9 cellular contexts compared by ENCODE assay signal in the genomic region with DNA sequence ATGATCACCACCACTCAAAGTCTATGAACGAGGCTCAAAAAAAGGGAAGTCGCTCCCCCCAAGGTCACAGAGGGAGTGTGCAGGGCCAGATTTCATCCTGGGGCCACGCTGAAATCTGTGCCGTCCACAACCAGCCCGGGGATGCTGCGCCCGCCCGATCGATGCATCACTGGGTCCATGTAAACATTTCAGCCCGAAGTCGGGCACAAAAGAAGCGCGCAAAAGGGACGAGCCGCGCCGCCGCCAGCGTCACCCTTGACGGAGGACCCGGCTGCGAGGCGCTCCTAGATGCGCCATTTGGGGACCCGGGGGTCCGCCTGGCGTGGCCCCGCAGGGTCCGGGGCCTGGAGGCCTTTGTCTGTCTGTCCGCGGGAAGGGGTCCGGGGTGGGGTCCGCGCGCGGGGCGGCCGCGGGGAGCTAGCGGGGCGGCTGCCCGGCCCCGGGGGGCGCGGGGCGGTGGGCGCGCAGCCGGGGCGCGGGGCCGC. TPM values are rescaled to one million over a fixed set of nuclear protein-coding genes. Genes with fewer than 3 reads are reported as not detected.
DNase-seq lines count a peak whose midpoint lies in the region; ATAC-seq, FAIRE-seq and TF ChIP-seq lines count a peak whose summit lies in the region.
"Had no signal": no experiment of that assay in that cellular context is flagged by ENCODE, and none has a peak within 500 bp of the region (broad histone marks: within the 10 kb centered on the region; RNA-seq: fewer than 3 reads in every experiment).

No MANE protein-coding gene starts in this region.

- no peak for TF ChIP-seq CTCF in HepG2 (CRISPR knock-in tag; IDR thresholded peaks at IDR 0.05)

- BruUV-seq in HepG2 (replicated peaks; lab: Mats Ljungman, UMichigan), result no TSS peak

- H3K36me3 ChIP-seq in ES-I3 (ENCODE audit: insufficient read depth, low read length) (peaks cover 9% of the 10 kb centered on the region; the same call in 1 of the 2 replicates), HUES6 (ENCODE audit: control insufficient read depth, insufficient read depth, low read length) (peaks cover 28% of the 10 kb centered on the region), HepG2 (replicated peaks in 1 of 2; ENCODE audit: control insufficient read depth in 1 of 2, insufficient read depth in 2 of 2, low read length in 2 of 2) (peaks cover 0 to 13% of the 10 kb centered on the region in 2 experiments; a peak in 3 of 5 replicates)

- H3K79me2 ChIP-seq in HepG2 (ENCODE audit: insufficient read depth, low read length), result peaks cover 22% of the 10 kb centered on the region

- H3K27me3 ChIP-seq in HUES6 (ENCODE audit: control insufficient read depth, insufficient read depth, low read length) (peaks cover 7% of the 10 kb centered on the region), HepG2 (ENCODE audit: control insufficient read depth in 1 of 2, insufficient read depth in 2 of 2, low read length in 2 of 2) (no peaks in the 10 kb centered on the region; a peak in 1 of 5 replicates)

- peak; percentile 49 for ATAC-seq in GM21528 (IDR thresholded peaks at IDR 0.05; ENCODE audit: low FRiP score, unreplicated experiment)
- ATAC-seq in HepG2, result peak; percentile 71

- DNase-seq in activated CD4-positive, CD25-positive, alpha-beta regulatory T cell (lab: John Stamatoyannopoulos, UW), result peak; percentile 14 to 22 (median 18)
- DNase-seq in HepG2 (ENCODE audit: low spot score) (peak; percentile 24), GM12892 (ENCODE audit: insufficient read length) (no peak)
- peak; percentile 26 for DNase-seq in stimulated activated CD4-positive, alpha-beta T cell treated with anti-CD3 and anti-CD28 coated beads, Interleukin-4, amount 100 ng/mL, for 24 hours

- intact Hi-C loops in HepG2 (cut with micrococcal nuclease; ENCODE audit: unreplicated experiment), result no loop called here

- H4K20me1 ChIP-seq in HepG2 (ENCODE audit: insufficient read depth, low read length), result peaks cover 7% of the 10 kb centered on the region

- 0% methylated on average over 1 of the region's 52 CpGs for WGBS in HepG2 (ENCODE audit: low lambda C conversion rate)

- CTCF ChIA-PET in HepG2 (lab: Yijun Ruan, JAX; ENCODE audit: low intra/inter-chr PET ratio, low total read pairs), result no interaction called here

- peak overlapping the region; percentile 77 for H3K9ac ChIP-seq in ES-I3 (ENCODE audit: low read depth, low read length)
- peak overlapping the region; percentile 97 for H3K9ac ChIP-seq in HUES6 (ENCODE audit: low read length)
- peak overlapping the region; percentile 87 for H3K9ac ChIP-seq in HepG2 (ENCODE audit: insufficient read depth, low read depth, low read length)

- POLR2A ChIA-PET in HepG2 (lab: Yijun Ruan, JAX), result no interaction called here

- in situ Hi-C loops in HepG2 (cut with HindIII; ENCODE audit: extremely low pct_ligation_motif_present, low pct_unique_long_range_greater_than_20kb), result no loop called here

- H3K27ac ChIP-seq in HUES6 (ENCODE audit: low read depth, low read length) (no peak overlapping the region), cingulate gyrus (ENCODE audit: low read depth, low read length) (peak overlapping the region; percentile 87), HepG2 (ENCODE audit: extremely low read length, insufficient read depth, low read length) (peak overlapping the region; percentile 70)

- no peak for TF ChIP-seq POLR2A in HepG2 (IDR thresholded peaks at IDR 0.05; ENCODE audit: insufficient read depth in 1 of 2, low read depth in 2 of 2, low read length in 2 of 2)
- no peak for TF ChIP-seq POLR2A in GM12892 (IDR thresholded peaks at IDR 0.05; ENCODE audit: low read depth, low read length)

- H2AFZ ChIP-seq in HepG2 (ENCODE audit: low read length), result no peak overlapping the region

- FAIRE-seq in HepG2 (lab: Jason Lieb, UNC) (no peak), GM12892 (lab: Jason Lieb, UNC) (no peak)
- FAIRE-seq: frontal cortex had no signal

- TF ChIP-seq EP300 in HepG2 (IDR thresholded peaks at IDR 0.05; ENCODE audit: low read depth in 2 of 2, low read length in 2 of 2) (no peak), HepG2 (CRISPR knock-in tag; IDR thresholded peaks at IDR 0.05; ENCODE audit: borderline replicate concordance) (no peak)

- H3K4me1 ChIP-seq in ES-I3 (ENCODE audit: insufficient read depth, low read length) (peaks cover 10% of the 10 kb centered on the region; the same call in 1 of the 2 replicates), HUES6 (ENCODE audit: control insufficient read depth, insufficient read depth, low read length) (peaks cover 7% of the 10 kb centered on the region; the same call in 1 of the 2 replicates), HepG2 (ENCODE audit: insufficient read depth, low read length) (peaks cover 36% of the 10 kb centered on the region)

- peaks cover 2% of the 10 kb centered on the region; the same call in 1 of the 2 replicates for H3K9me3 ChIP-seq in ES-I3 (ENCODE audit: control insufficient read depth, insufficient read depth, low read length)
- 0 out of 2 replicates have a peak, but pooled peaks cover 3% of the 10 kb centered on the region for H3K9me3 ChIP-seq in HUES6 (ENCODE audit: control insufficient read depth, insufficient read depth, low read depth, low read length)
- no peaks in the 10 kb centered on the region for H3K9me3 ChIP-seq in HepG2 (ENCODE audit: low read length)

- H3K4me3 ChIP-seq in HUES6 (ENCODE audit: low read depth, low read length) (peak overlapping the region; percentile 100), HepG2 (replicated peaks in 1 of 3; ENCODE audit: insufficient read depth in 1 of 3, low read depth in 2 of 3, low read length in 3 of 3) (peak overlapping the region; percentile 82 to 100 (median 92))

- no peak for TF ChIP-seq RAD21 in HepG2 (CRISPR knock-in tag; IDR thresholded peaks at IDR 0.05)

- peak overlapping the region; percentile 96 for H3K4me2 ChIP-seq in HepG2 (ENCODE audit: low read depth, low read length)

TF ChIP-seq in HepG2, 621 proteins besides CTCF, POLR2A, EP300 and RAD21 (continues in another document):
- no peak for TF ChIP-seq ZNF30 (CRISPR knock-in tag; IDR thresholded peaks at IDR 0.05)
- TF ChIP-seq ZNF235 (CRISPR knock-in tag; IDR thresholded peaks at IDR 0.05; ENCODE audit: borderline replicate concordance), result no peak
- TF ChIP-seq, protein P1, sequence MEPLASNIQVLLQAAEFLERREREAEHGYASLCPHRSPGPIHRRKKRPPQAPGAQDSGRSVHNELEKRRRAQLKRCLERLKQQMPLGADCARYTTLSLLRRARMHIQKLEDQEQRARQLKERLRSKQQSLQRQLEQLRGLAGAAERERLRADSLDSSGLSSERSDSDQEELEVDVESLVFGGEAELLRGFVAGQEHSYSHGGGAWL (CRISPR knock-in tag; IDR thresholded peaks at IDR 0.05), result no peak
- no peak for TF ChIP-seq MEIS1 (CRISPR knock-in tag; IDR thresholded peaks at IDR 0.05; ENCODE audit: borderline replicate concordance)
- no peak for TF ChIP-seq ZFX (CRISPR knock-in tag; IDR thresholded peaks at IDR 0.05; ENCODE audit: low read depth)
- TF ChIP-seq FOXK1 (CRISPR knock-in tag; IDR thresholded peaks at IDR 0.05; ENCODE audit: borderline replicate concordance, low read depth), result peak; percentile 39; the same call in 1 of the 2 replicates
- TF ChIP-seq NONO (IDR thresholded peaks at IDR 0.05), result no peak
- no peak for TF ChIP-seq NONO (CRISPR knock-in tag; conservative IDR thresholded peaks at IDR 0.05)
- TF ChIP-seq MBD4 (IDR thresholded peaks at IDR 0.05; ENCODE audit: borderline replicate concordance, low read length), result no peak
- no peak for TF ChIP-seq U2AF1 (optimal IDR thresholded peaks at IDR 0.05; ENCODE audit: low read depth, low read length)
- TF ChIP-seq HMG20B (CRISPR knock-in tag; conservative IDR thresholded peaks at IDR 0.05), result peak; percentile 95
- no peak for TF ChIP-seq MAFG (CRISPR knock-in tag; IDR thresholded peaks at IDR 0.05)
- TF ChIP-seq ZFYVE20 (CRISPR knock-in tag; IDR thresholded peaks at IDR 0.05; ENCODE audit: borderline replicate concordance, low read depth), result 0 out of 2 replicates have a peak, but pooled peaks have one; percentile 54
- TF ChIP-seq ZFP37 (CRISPR knock-in tag; IDR thresholded peaks at IDR 0.05; ENCODE audit: borderline replicate concordance), result 0 out of 2 replicates have a peak, but pooled peaks have one; percentile 24
- peak; percentile 99 for TF ChIP-seq GFI1 (CRISPR knock-in tag; IDR thresholded peaks at IDR 0.05; ENCODE audit: borderline replicate concordance)
- no peak for TF ChIP-seq FOXC1 (CRISPR knock-in tag; IDR thresholded peaks at IDR 0.05; ENCODE audit: borderline replicate concordance)
- TF ChIP-seq HOXA3 (CRISPR knock-in tag; IDR thresholded peaks at IDR 0.05), result no peak
- TF ChIP-seq CHCHD3 (CRISPR knock-in tag; IDR thresholded peaks at IDR 0.05), result no peak

RNA-seq across cellular contexts. Expression of a gene that starts 0.5 kb away (rescaled TPM):
- total RNA-seq in HepG2 (2016; rRNA removed; fragmentation: Illumina TruSeq; extraction: Trizol), result 32.5 and 45.2 TPM in 2 replicates
- total RNA-seq in HepG2 (2016; cell fraction: cytosol; rRNA removed; fragmentation: Illumina TruSeq; extraction: Trizol; ENCODE audit: low read depth), result 1.2 and 1.6 TPM in 2 replicates
- total RNA-seq in HepG2 (2016; cell fraction: insoluble cytoplasmic fraction; rRNA removed; fragmentation: Illumina TruSeq; extraction: Trizol), result 29.2 and 45.9 TPM in 2 replicates
- total RNA-seq in HepG2 (2016; cell fraction: membrane; rRNA removed; fragmentation: Illumina TruSeq; extraction: Trizol), result 7.6 and 9.0 TPM in 2 replicates
- 19.3 and 21.9 TPM in 2 replicates for total RNA-seq in HepG2 (2016; cell fraction: nucleus; rRNA removed; fragmentation: Illumina TruSeq; extraction: Trizol)
- polyA plus RNA-seq in HepG2 (2011; rRNA removed), result 15.6 and 20.0 TPM in 2 replicates
- 44.0 and 49.3 TPM in 2 replicates for polyA plus RNA-seq in HepG2 (2011; cell fraction: cytosol; rRNA removed)
- polyA plus RNA-seq in HepG2 (2011; cell fraction: nucleus; rRNA removed), result 22.4 and 32.9 TPM in 2 replicates
- 14.2 and 18.3 TPM in 2 replicates for polyA plus RNA-seq in HepG2 (2012)
- polyA plus RNA-seq in HepG2 (2016; cell fraction: cytosol; fragmentation: Illumina TruSeq; extraction: Trizol; ENCODE audit: low read depth), result 0.60 and 0.85 TPM in 2 replicates
- 26.4 and 28.2 TPM in 2 replicates for polyA plus RNA-seq in HepG2 (2016; cell fraction: insoluble cytoplasmic fraction; fragmentation: Illumina TruSeq; extraction: Trizol; ENCODE audit: low read depth)
- 3.0 and 3.4 TPM in 2 replicates for polyA plus RNA-seq in HepG2 (2016; cell fraction: membrane; fragmentation: Illumina TruSeq; extraction: Trizol; ENCODE audit: low read depth)
- polyA plus RNA-seq in HepG2 (2016; cell fraction: nucleus; fragmentation: Illumina TruSeq; extraction: Trizol; ENCODE audit: insufficient read depth, low read depth), result 17.7 TPM in 2 replicates
- 86.0 and 120 TPM in 2 replicates for polyA minus RNA-seq in HepG2 (2011; rRNA and poly(A)+ RNA removed; ENCODE audit: low replicate concordance)
- polyA minus RNA-seq in HepG2 (2011; cell fraction: cytosol; rRNA and poly(A)+ RNA removed), result 28.2 and 31.5 TPM in 2 replicates
- 14.8 and 21.6 TPM in 2 replicates for polyA minus RNA-seq in HepG2 (2011; cell fraction: nucleus; rRNA and poly(A)+ RNA removed)
- 10.5 TPM for polyA plus RNA-seq in GM12892 (2012; ENCODE audit: missing spikeins)
